Comparison of ENCODE assay signal across 2 cellular contexts in genomic region chr1:27686223-27686990, GRCh38.
TF ChIP-seq lines count a peak whose summit lies in the region.

No MANE protein-coding gene starts in this region.

TF ChIP-seq in K562, 482 proteins besides CTCF, POLR2A, EP300 and RAD21:
- TF ChIP-seq ZNF212 (CRISPR knock-in tag; IDR thresholded peaks at IDR 0.05): no peak
- TF ChIP-seq FOXK1 (CRISPR knock-in tag; IDR thresholded peaks at IDR 0.05; ENCODE audit: borderline replicate concordance): no peak
- no peak for TF ChIP-seq SAFB (IDR thresholded peaks at IDR 0.05; ENCODE audit: borderline replicate concordance, low read depth, low read length)
- TF ChIP-seq NONO (IDR thresholded peaks at IDR 0.05; ENCODE audit: low read depth in 2 of 2, low read length in 1 of 2): no peak
- TF ChIP-seq RBM34 (IDR thresholded peaks at IDR 0.05; ENCODE audit: borderline replicate concordance, insufficient read depth, low read length): no peak

TF ChIP-seq in SK-N-SH treated with all-trans-retinoic acid at 6 μM for 48 hours, 23 proteins besides CTCF, POLR2A, EP300 and RAD21:
- TF ChIP-seq TCF4 (CRISPR knock-in tag; IDR thresholded peaks at IDR 0.05; ENCODE audit: borderline replicate concordance): no peak
- TF ChIP-seq ZNF8 (CRISPR knock-in tag; IDR thresholded peaks at IDR 0.05): no peak
- no peak for TF ChIP-seq RARB (CRISPR knock-in tag; IDR thresholded peaks at IDR 0.05)
- no peak for TF ChIP-seq POU6F1 (CRISPR knock-in tag; IDR thresholded peaks at IDR 0.05; ENCODE audit: borderline replicate concordance, low read depth)
- TF ChIP-seq ESRRG (CRISPR knock-in tag; IDR thresholded peaks at IDR 0.05): no peak
- no peak for TF ChIP-seq SNAI2 (CRISPR knock-in tag; IDR thresholded peaks at IDR 0.05)
- no peak for TF ChIP-seq CSRNP3 (CRISPR knock-in tag; IDR thresholded peaks at IDR 0.05)
- TF ChIP-seq TSHZ2 (CRISPR knock-in tag; IDR thresholded peaks at IDR 0.05): no peak
- no peak for TF ChIP-seq OSR1 (CRISPR knock-in tag; IDR thresholded peaks at IDR 0.05)
- TF ChIP-seq PATZ1 (CRISPR knock-in tag; IDR thresholded peaks at IDR 0.05; ENCODE audit: borderline replicate concordance): no peak
- TF ChIP-seq BACH2 (CRISPR knock-in tag; IDR thresholded peaks at IDR 0.05; ENCODE audit: borderline replicate concordance): no peak
- no peak for TF ChIP-seq ISL1 (CRISPR knock-in tag; IDR thresholded peaks at IDR 0.05)
- TF ChIP-seq TOX (CRISPR knock-in tag; IDR thresholded peaks at IDR 0.05; ENCODE audit: borderline replicate concordance): no peak
- TF ChIP-seq ZFP3 (CRISPR knock-in tag; IDR thresholded peaks at IDR 0.05): no peak
- TF ChIP-seq CSDC2 (CRISPR knock-in tag; IDR thresholded peaks at IDR 0.05): no peak
- TF ChIP-seq ZNF70 (CRISPR knock-in tag; IDR thresholded peaks at IDR 0.05): no peak
